ENCODE assay signal across 14 cellular contexts in genomic region chr13:112574476-112575294, GRCh38. TPM values are rescaled to one million over a fixed set of nuclear protein-coding genes. Genes with fewer than 3 reads are reported as not detected.
DNase-seq lines count a peak whose midpoint lies in the region; ATAC-seq, FAIRE-seq and TF ChIP-seq lines count a peak whose summit lies in the region.
"Had no signal": no experiment of that assay in that cellular context is flagged by ENCODE, and none has a peak within 500 bp of the region (broad histone marks: within the 10 kb centered on the region; RNA-seq: fewer than 3 reads in every experiment).

No MANE protein-coding gene starts in this region.

- TF ChIP-seq POLR2A in right lobe of liver (IDR thresholded peaks at IDR 0.05) (no peak), HepG2 (IDR thresholded peaks at IDR 0.05; ENCODE audit: insufficient read depth in 1 of 2, low read depth in 2 of 2, low read length in 2 of 2) (no peak), lower leg skin (IDR thresholded peaks at IDR 0.05) (no peak)

- H3K4me2 ChIP-seq in HepG2 (ENCODE audit: low read depth, low read length), result no peak overlapping the region
- H3K4me2 ChIP-seq: hepatocyte had no signal

- H3K27ac Mint-ChIP-seq in activated CD8-positive, alpha-beta T cell treated with anti-CD3 and anti-CD28 coated beads, Interleukin-2, amount 10 ng/mL, durations not matched to agents 7 days and 5 days, result peak overlapping the region; percentile 41

- no peak for TF ChIP-seq RAD21 in HepG2 (CRISPR knock-in tag; IDR thresholded peaks at IDR 0.05)

- DNase-seq in right lobe of liver (no peak), HepG2 (ENCODE audit: low spot score) (no peak), lung microvascular endothelial cell (ENCODE audit: low read depth in 2 of 2) (peak; percentile 51 to 58), midbrain (lab: John Stamatoyannopoulos, UW) (no peak), lower leg skin (ENCODE audit: low spot score in 2 of 2) (no peak), GOT3 (lab: John Stamatoyannopoulos, UW) (no peak)
- DNase-seq in activated CD8-positive, alpha-beta T cell treated with anti-CD3 and anti-CD28 coated beads, Interleukin-2, amount 10 ng/mL, durations not matched to agents 7 days and 5 days, result no peak
- DNase-seq: activated CD8-positive, alpha-beta memory T cell treated with anti-CD3 and anti-CD28 coated beads, Interleukin-2, amount 50 U/mL, for 4 hours; NCI-H526 treated with DMSO at 0.1 percent for 48 hours; stimulated activated CD4-positive, alpha-beta T cell treated with anti-CD3 and anti-CD28 coated beads, Interleukin-2, amount 100 ng/mL, for 24 hours had no signal

- peaks cover 75% of the 10 kb centered on the region for H3K79me2 ChIP-seq in HepG2 (ENCODE audit: insufficient read depth, low read length)

- H3K27ac ChIP-seq in right lobe of liver, result peak overlapping the region in 1 of 3 donors; percentile 23
- H3K27ac ChIP-seq in HepG2 (ENCODE audit: extremely low read length, insufficient read depth, low read length), result no peak overlapping the region
- H3K27ac ChIP-seq: hepatocyte, tibial nerve had no signal

- H3K9ac ChIP-seq in HepG2 (ENCODE audit: insufficient read depth, low read depth, low read length), result no peak overlapping the region

- H4K20me1 ChIP-seq in HepG2 (ENCODE audit: insufficient read depth, low read length), result no peaks in the 10 kb centered on the region; the same call in 1 of the 2 replicates

- peaks cover 26% of the 10 kb centered on the region for H3K4me1 Mint-ChIP-seq in activated CD8-positive, alpha-beta T cell treated with anti-CD3 and anti-CD28 coated beads, Interleukin-2, amount 10 ng/mL, durations not matched to agents 7 days and 5 days (ENCODE audit: low read depth)

- no peaks in the 10 kb centered on the region for H3K27me3 Mint-ChIP-seq in activated CD8-positive, alpha-beta T cell treated with anti-CD3 and anti-CD28 coated beads, Interleukin-2, amount 10 ng/mL, durations not matched to agents 7 days and 5 days (ENCODE audit: low read depth)

- H3K9me3 ChIP-seq in right lobe of liver (no peaks in the 10 kb centered on the region), HepG2 (ENCODE audit: low read length) (no peaks in the 10 kb centered on the region)

- H3K4me3 ChIP-seq in right lobe of liver (no peak overlapping the region), HepG2 (replicated peaks in 1 of 3; ENCODE audit: insufficient read depth in 1 of 3, low read depth in 2 of 3, low read length in 3 of 3) (no peak overlapping the region), lower leg skin (ENCODE audit: low read depth, poor library complexity, severe bottlenecking) (no peak overlapping the region)
- H3K4me3 ChIP-seq: hepatocyte, tibial nerve had no signal

- FAIRE-seq in HepG2 (lab: Jason Lieb, UNC), result no peak

- peaks cover 29% of the 10 kb centered on the region for H3K36me3 Mint-ChIP-seq in activated CD8-positive, alpha-beta T cell treated with anti-CD3 and anti-CD28 coated beads, Interleukin-2, amount 10 ng/mL, durations not matched to agents 7 days and 5 days (ENCODE audit: low read depth)

- 38% methylated on average over 4 of the region's 6 CpGs for WGBS in right lobe of liver (ENCODE audit: insufficient coverage, low coverage, low lambda C conversion rate, missing lambda C conversion rate)
- WGBS in HepG2 (ENCODE audit: low lambda C conversion rate), result 95% methylated on average over 6 of the region's 6 CpGs
- 59 to 70% methylated on average over 6 of the region's 6 CpGs for WGBS in lower leg skin, 2 donors

- CTCF ChIA-PET in HepG2 (lab: Yijun Ruan, JAX; ENCODE audit: low intra/inter-chr PET ratio, low total read pairs), result no interaction called here
- CTCF ChIA-PET in activated CD8-positive, alpha-beta T cell treated with anti-CD3 and anti-CD28 coated beads, Interleukin-2, amount 10 ng/mL, durations not matched to agents 7 days and 5 days (lab: Charles Lee), result no interaction called here

- no TSS peak for BruUV-seq in HepG2 (replicated peaks; lab: Mats Ljungman, UMichigan)

- no peak overlapping the region for H2AFZ ChIP-seq in HepG2 (ENCODE audit: low read length)
- H2AFZ ChIP-seq: hepatocyte had no signal

- H3K36me3 ChIP-seq in right lobe of liver, result no peaks in the 10 kb centered on the region
- H3K36me3 ChIP-seq in HepG2 (replicated peaks in 1 of 2; ENCODE audit: control insufficient read depth in 1 of 2, insufficient read depth in 2 of 2, low read length in 2 of 2), result no peaks in the 10 kb centered on the region; a peak in 1 of 5 replicates
- H3K36me3 ChIP-seq: tibial nerve had no signal

- no peaks in the 10 kb centered on the region for H3K27me3 ChIP-seq in right lobe of liver
- H3K27me3 ChIP-seq in HepG2 (ENCODE audit: control insufficient read depth in 1 of 2, insufficient read depth in 2 of 2, low read length in 2 of 2), result no peaks in the 10 kb centered on the region
- H3K27me3 ChIP-seq: hepatocyte, tibial nerve had no signal

- H3K9me3 Mint-ChIP-seq in activated CD8-positive, alpha-beta T cell treated with anti-CD3 and anti-CD28 coated beads, Interleukin-2, amount 10 ng/mL, durations not matched to agents 7 days and 5 days (ENCODE audit: insufficient read depth), result peaks cover 11% of the 10 kb centered on the region

- in situ Hi-C loops in HepG2 (cut with HindIII; ENCODE audit: extremely low pct_ligation_motif_present, low pct_unique_long_range_greater_than_20kb), result no loop called here

- POLR2A ChIA-PET in HepG2 (lab: Yijun Ruan, JAX), result no interaction called here
- POLR2A ChIA-PET in activated CD8-positive, alpha-beta T cell treated with anti-CD3 and anti-CD28 coated beads, Interleukin-2, amount 10 ng/mL, durations not matched to agents 7 days and 5 days (lab: Charles Lee), result no interaction called here

- intact Hi-C loops in right lobe of liver (cut with DNase I) (no loop called here), HepG2 (cut with micrococcal nuclease; ENCODE audit: unreplicated experiment) (no loop called here), lower leg skin (cut with DNase I; ENCODE audit: low total_unique reads) (no loop called here)

- peak; percentile 24 to 42 (median 37) for ATAC-seq in right lobe of liver
- ATAC-seq in HepG2, result no peak
- no peak for ATAC-seq in activated CD8-positive, alpha-beta T cell treated with anti-CD3 and anti-CD28 coated beads, Interleukin-2, amount 10 ng/mL, durations not matched to agents 7 days and 5 days
- ATAC-seq in HG02588 (IDR thresholded peaks at IDR 0.05; ENCODE audit: unreplicated experiment), result no peak

- H3K4me3 Mint-ChIP-seq in activated CD8-positive, alpha-beta T cell treated with anti-CD3 and anti-CD28 coated beads, Interleukin-2, amount 10 ng/mL, durations not matched to agents 7 days and 5 days, result no peak overlapping the region
- H3K4me3 Mint-ChIP-seq: neural crest cell had no signal

- TF ChIP-seq CTCF in right lobe of liver (IDR thresholded peaks at IDR 0.05), result no peak
- TF ChIP-seq CTCF in HepG2 (CRISPR knock-in tag; IDR thresholded peaks at IDR 0.05), result no peak
- TF ChIP-seq CTCF in lower leg skin (IDR thresholded peaks at IDR 0.05), result no peak

- TF ChIP-seq EP300 in HepG2 (IDR thresholded peaks at IDR 0.05; ENCODE audit: low read depth in 2 of 2, low read length in 2 of 2) (no peak), HepG2 (CRISPR knock-in tag; IDR thresholded peaks at IDR 0.05; ENCODE audit: borderline replicate concordance) (no peak)

- H3K4me1 ChIP-seq in right lobe of liver, result peaks cover 0 to 38% (median 18%) of the 10 kb centered on the region in 4 donors
- peaks cover 20% of the 10 kb centered on the region for H3K4me1 ChIP-seq in HepG2 (ENCODE audit: insufficient read depth, low read length)

TF ChIP-seq in HepG2, 621 proteins besides CTCF, POLR2A, EP300 and RAD21 (continues in another document):
- TF ChIP-seq JARID2 (CRISPR knock-in tag; IDR thresholded peaks at IDR 0.05; ENCODE audit: insufficient replicate concordance), result no peak
- TF ChIP-seq ZNF282 (IDR thresholded peaks at IDR 0.05; ENCODE audit: partially characterized antibody), result no peak
- no peak for TF ChIP-seq TSC22D2 (CRISPR knock-in tag; IDR thresholded peaks at IDR 0.05; ENCODE audit: borderline replicate concordance)

RNA-seq across cellular contexts. Expression of gene TUBGCP3, which starts 13.3 kb away (rescaled TPM):
- total RNA-seq in right lobe of liver (10 to 100 TPM; 13.0 to 20.0 (median 17.6) TPM), HepG2 (2016; rRNA removed; fragmentation: Illumina TruSeq; extraction: Trizol) (15.5 and 18.4 TPM in 2 replicates), lung microvascular endothelial cell (14.2 and 14.9 TPM in 2 replicates), lower leg skin (10 to 100 TPM; 20.0 to 35.4 (median 22.9) TPM)
- total RNA-seq in HepG2 (2016; cell fraction: cytosol; rRNA removed; fragmentation: Illumina TruSeq; extraction: Trizol; ENCODE audit: low read depth), result 26.3 and 26.8 TPM in 2 replicates
- 16.3 and 16.7 TPM in 2 replicates for total RNA-seq in HepG2 (2016; cell fraction: insoluble cytoplasmic fraction; rRNA removed; fragmentation: Illumina TruSeq; extraction: Trizol)
- total RNA-seq in HepG2 (2016; cell fraction: membrane; rRNA removed; fragmentation: Illumina TruSeq; extraction: Trizol), result 20.4 and 21.8 TPM in 2 replicates
- 29.7 and 32.9 TPM in 2 replicates for total RNA-seq in HepG2 (2016; cell fraction: nucleus; rRNA removed; fragmentation: Illumina TruSeq; extraction: Trizol)
- polyA plus RNA-seq in HepG2 (2011; rRNA removed), result 12.6 and 13.3 TPM in 2 replicates
- 13.0 and 16.2 TPM in 2 replicates for polyA plus RNA-seq in HepG2 (2011; cell fraction: cytosol; rRNA removed)
- 37.9 and 38.9 TPM in 2 replicates for polyA plus RNA-seq in HepG2 (2011; cell fraction: nucleus; rRNA removed)
- 12.7 and 13.6 TPM in 2 replicates for polyA plus RNA-seq in HepG2 (2012)
- 1.8 and 2.2 TPM in 2 replicates for polyA plus RNA-seq in HepG2 (2016; cell fraction: cytosol; fragmentation: Illumina TruSeq; extraction: Trizol; ENCODE audit: low read depth)
- 17.9 and 19.3 TPM in 2 replicates for polyA plus RNA-seq in HepG2 (2016; cell fraction: insoluble cytoplasmic fraction; fragmentation: Illumina TruSeq; extraction: Trizol; ENCODE audit: low read depth)
- polyA plus RNA-seq in HepG2 (2016; cell fraction: membrane; fragmentation: Illumina TruSeq; extraction: Trizol; ENCODE audit: low read depth), result 5.5 TPM in 2 replicates
- 27.6 and 28.8 TPM in 2 replicates for polyA plus RNA-seq in HepG2 (2016; cell fraction: nucleus; fragmentation: Illumina TruSeq; extraction: Trizol; ENCODE audit: insufficient read depth, low read depth)
- 31.5 and 65.3 TPM in 2 replicates for polyA minus RNA-seq in HepG2 (2011; rRNA and poly(A)+ RNA removed; ENCODE audit: low replicate concordance)
- 9.6 and 11.7 TPM in 2 replicates for polyA minus RNA-seq in HepG2 (2011; cell fraction: cytosol; rRNA and poly(A)+ RNA removed)
- polyA minus RNA-seq in HepG2 (2011; cell fraction: nucleus; rRNA and poly(A)+ RNA removed), result 67.3 and 70.4 TPM in 2 replicates
- 10 to 100 TPM; 57.4 to 66.5 TPM for total RNA-seq in activated CD8-positive, alpha-beta T cell treated with anti-CD3 and anti-CD28 coated beads, Interleukin-2, amount 10 ng/mL, durations not matched to agents 7 days and 5 days

Comparison
In these comparisons a context has a peak if more than half of its experiments do, and no peak if none do; other contexts are left out.
1. ATAC-seq: peak in right lobe of liver (4 of 4); none in HepG2 (single experiment), activated CD8-positive, alpha-beta T cell treated with anti-CD3 and anti-CD28 coated beads, Interleukin-2, amount 10 ng/mL, durations not matched to agents 7 days and 5 days (single experiment) and HG02588 (single experiment).
2. DNase-seq: peak in lung microvascular endothelial cell (2 of 2); none in right lobe of liver (0 of 3), HepG2 (single experiment), activated CD8-positive, alpha-beta T cell treated with anti-CD3 and anti-CD28 coated beads, Interleukin-2, amount 10 ng/mL, durations not matched to agents 7 days and 5 days (single experiment), midbrain (single experiment), lower leg skin (0 of 2) and GOT3 (single experiment).